Comparison of ENCODE assay signal across 13 cellular contexts in genomic region chr2:75047907-75048625, GRCh38.
DNase-seq lines count a peak whose midpoint lies in the region; ATAC-seq, FAIRE-seq and TF ChIP-seq lines count a peak whose summit lies in the region.
"Had no signal": no experiment of that assay in that cellular context is flagged by ENCODE, and none has a peak within 500 bp of the region (broad histone marks: within the 10 kb centered on the region; RNA-seq: fewer than 3 reads in every experiment).

No MANE protein-coding gene starts in this region.

- H3K18ac ChIP-seq in mesenchymal stem cell (ENCODE audit: low read depth in 1 of 2, low read length in 2 of 2), result peak overlapping the region in 1 of 2 experiments; percentile 37

- ATAC-seq in HG02938 (IDR thresholded peaks at IDR 0.05; ENCODE audit: unreplicated experiment), result no peak
- no peak for ATAC-seq in stimulated activated effector memory CD8-positive, alpha-beta T cell treated with anti-CD3 and anti-CD28 coated beads, Interleukin-12 subunit alpha, Interleukin-12 subunit beta, amount 100 ng/mL, for 72 hours

- FAIRE-seq in bronchial epithelial cell (lab: Jason Lieb, UNC), result no peak

- no peaks in the 10 kb centered on the region for H3K4me1 Mint-ChIP-seq in stimulated activated effector memory CD8-positive, alpha-beta T cell treated with anti-CD3 and anti-CD28 coated beads, Interleukin-12 subunit alpha, Interleukin-12 subunit beta, amount 100 ng/mL, for 72 hours

- no peak overlapping the region for H2BK120ac ChIP-seq in mesenchymal stem cell (ENCODE audit: low read depth, low read length)

- H3K79me1 ChIP-seq in mesenchymal stem cell (replicated peaks; ENCODE audit: low read length, poor library complexity, severe bottlenecking), result no peaks in the 10 kb centered on the region

- no peaks in the 10 kb centered on the region for H3K36me3 ChIP-seq in MG63
- H3K36me3 ChIP-seq in bronchial epithelial cell (ENCODE audit: control insufficient read depth, insufficient read depth, low read length), result no peaks in the 10 kb centered on the region
- no peaks in the 10 kb centered on the region for H3K36me3 ChIP-seq in mesenchymal stem cell (ENCODE audit: control insufficient read depth in 1 of 2, insufficient read depth in 2 of 2, low read depth in 1 of 2, low read length in 2 of 2)
- H3K36me3 ChIP-seq: vagina had no signal

- peak; percentile 80 for DNase-seq in AG20443 (ENCODE audit: low spot score)
- DNase-seq in MG63, result peak; percentile 64
- DNase-seq in bronchial epithelial cell (ENCODE audit: low read depth), result peak; percentile 41
- DNase-seq in mesenchymal stem cell, result peak; percentile 69
- DNase-seq in NCI-H2171 treated with DMSO at 0.1 percent for 48 hours (lab: John Stamatoyannopoulos, UW), result no peak
- DNase-seq in mucosa of gallbladder (ENCODE audit: low spot score), result no peak
- no peak for DNase-seq in stimulated activated effector memory CD8-positive, alpha-beta T cell treated with anti-CD3 and anti-CD28 coated beads, Interleukin-12 subunit alpha, Interleukin-12 subunit beta, amount 100 ng/mL, for 72 hours (ENCODE audit: low spot score in 2 of 2)
- DNase-seq: COR-L47, NCI-H748 treated with DMSO at 0.1 percent for 48 hours had no signal

- H3K9ac ChIP-seq in mesenchymal stem cell (ENCODE audit: low read length), result no peak overlapping the region

- no peak overlapping the region for H3K4me3 ChIP-seq in MG63
- no peak overlapping the region for H3K4me3 ChIP-seq in bronchial epithelial cell (ENCODE audit: low read depth, low read length)
- peak overlapping the region in 1 of 2 experiments; percentile 25 for H3K4me3 ChIP-seq in mesenchymal stem cell (ENCODE audit: insufficient read depth in 1 of 2, low read depth in 1 of 2, low read length in 2 of 2)
- H3K4me3 ChIP-seq: lung, vagina had no signal

- TF ChIP-seq CTCF in bronchial epithelial cell (IDR thresholded peaks at IDR 0.05; ENCODE audit: insufficient read depth, low read length, severe bottlenecking), result no peak

- H3K4me3 Mint-ChIP-seq in stimulated activated effector memory CD8-positive, alpha-beta T cell treated with anti-CD3 and anti-CD28 coated beads, Interleukin-12 subunit alpha, Interleukin-12 subunit beta, amount 100 ng/mL, for 72 hours, result no peak overlapping the region

- no peak overlapping the region for H3K14ac ChIP-seq in mesenchymal stem cell (ENCODE audit: low read length in 2 of 2)

- H3K9me3 ChIP-seq in MG63 (no peaks in the 10 kb centered on the region), mesenchymal stem cell (ENCODE audit: control insufficient read depth, low read length) (no peaks in the 10 kb centered on the region)
- H3K9me3 ChIP-seq: vagina had no signal

- H3K9me3 Mint-ChIP-seq in stimulated activated effector memory CD8-positive, alpha-beta T cell treated with anti-CD3 and anti-CD28 coated beads, Interleukin-12 subunit alpha, Interleukin-12 subunit beta, amount 100 ng/mL, for 72 hours, result no peaks in the 10 kb centered on the region

- peak overlapping the region; percentile 52 for H3K27ac ChIP-seq in mesenchymal stem cell (ENCODE audit: low read length, poor library complexity, severe bottlenecking)
- H3K27ac ChIP-seq: epithelial cell of prostate, vagina had no signal

- H4K91ac ChIP-seq in mesenchymal stem cell (ENCODE audit: low read length), result no peak overlapping the region

- H2BK12ac ChIP-seq in mesenchymal stem cell (ENCODE audit: low read length in 2 of 2), result no peak overlapping the region

- H3K4me2 ChIP-seq in mesenchymal stem cell (ENCODE audit: low read length, poor library complexity, severe bottlenecking), result no peak overlapping the region

- no peak overlapping the region for H3K27ac Mint-ChIP-seq in stimulated activated effector memory CD8-positive, alpha-beta T cell treated with anti-CD3 and anti-CD28 coated beads, Interleukin-12 subunit alpha, Interleukin-12 subunit beta, amount 100 ng/mL, for 72 hours

- no peaks in the 10 kb centered on the region for H3K36me3 Mint-ChIP-seq in stimulated activated effector memory CD8-positive, alpha-beta T cell treated with anti-CD3 and anti-CD28 coated beads, Interleukin-12 subunit alpha, Interleukin-12 subunit beta, amount 100 ng/mL, for 72 hours

- H3K4ac ChIP-seq in mesenchymal stem cell (ENCODE audit: low read depth in 1 of 2, low read length in 2 of 2), result no peak overlapping the region

- H3K23ac ChIP-seq in mesenchymal stem cell (ENCODE audit: low read length in 2 of 2), result no peak overlapping the region

- H3K4me1 ChIP-seq in mesenchymal stem cell (ENCODE audit: control insufficient read depth, insufficient read depth, low read depth, low read length), result peaks cover 7% of the 10 kb centered on the region

- no peak overlapping the region for H4K8ac ChIP-seq in mesenchymal stem cell (ENCODE audit: low read length)

- H2BK5ac ChIP-seq in mesenchymal stem cell (ENCODE audit: low read depth, low read length, poor library complexity, severe bottlenecking), result no peak overlapping the region

- no peak overlapping the region for H2AFZ ChIP-seq in mesenchymal stem cell (ENCODE audit: low read depth, low read length)

- H2AK5ac ChIP-seq in mesenchymal stem cell (ENCODE audit: low read length, severe bottlenecking), result no peak overlapping the region

- H2BK15ac ChIP-seq in mesenchymal stem cell (ENCODE audit: low read depth, poor library complexity, severe bottlenecking), result no peak overlapping the region

- WGBS in mesenchymal stem cell, result 65% methylated on average over 3 of the region's 4 CpGs

- no peaks in the 10 kb centered on the region for H3K27me3 ChIP-seq in MG63
- H3K27me3 ChIP-seq in bronchial epithelial cell (ENCODE audit: control insufficient read depth, insufficient read depth, low read length), result no peaks in the 10 kb centered on the region
- H3K27me3 ChIP-seq in mesenchymal stem cell (ENCODE audit: control insufficient read depth in 1 of 2, insufficient read depth in 1 of 2, low read length in 2 of 2), result no peaks in the 10 kb centered on the region
- H3K27me3 ChIP-seq: vagina had no signal

Comparison
In these comparisons a context has a peak if more than half of its experiments do, and no peak if none do; other contexts are left out.
1. DNase-seq: peak in AG20443 (single experiment), MG63 (single experiment), bronchial epithelial cell (single experiment) and mesenchymal stem cell (single experiment); none in NCI-H2171 treated with DMSO at 0.1 percent for 48 hours (single experiment), mucosa of gallbladder (single experiment) and stimulated activated effector memory CD8-positive, alpha-beta T cell treated with anti-CD3 and anti-CD28 coated beads, Interleukin-12 subunit alpha, Interleukin-12 subunit beta, amount 100 ng/mL, for 72 hours (0 of 2).